In the genomic region with DNA sequence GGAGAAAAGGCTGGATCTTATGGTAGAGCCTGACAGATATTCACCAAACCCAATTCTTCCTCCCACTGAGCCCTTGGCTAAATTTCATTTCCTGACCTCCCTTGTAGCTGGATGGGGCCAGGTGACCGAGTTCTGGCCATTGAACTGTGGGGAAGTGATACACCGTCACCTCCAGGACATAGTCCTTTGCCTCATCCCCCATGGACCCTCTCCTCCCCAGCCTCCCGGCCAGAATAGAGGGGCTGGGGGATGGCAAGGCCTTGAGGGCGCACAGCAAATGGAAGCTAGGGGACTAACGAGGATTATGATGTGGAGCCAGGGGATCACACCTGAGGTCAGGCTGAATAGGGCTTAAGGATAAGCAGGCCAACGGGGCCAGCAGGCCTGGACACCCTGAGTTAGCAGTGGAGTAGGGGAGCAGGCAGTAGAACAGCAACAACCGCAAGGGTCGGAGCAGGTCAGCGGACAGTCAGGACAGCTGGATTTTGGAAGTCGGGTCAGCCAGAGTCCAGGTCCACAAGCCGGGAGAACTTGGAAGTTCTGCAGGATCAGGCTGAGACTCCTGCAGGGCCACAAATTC, we compare ENCODE assay signal across 20 cellular contexts.
"Had no signal": no experiment of that assay in that cellular context is flagged by ENCODE, and none has a peak within 500 bp of the region (broad histone marks: within the 10 kb centered on the region; RNA-seq: fewer than 3 reads in every experiment).

No MANE protein-coding gene starts in this region.

- H3K27ac ChIP-seq: ascending aorta, breast epithelium, epithelial cell of prostate, prostate gland, skin epidermis had no signal

- H3K4me3 ChIP-seq: ascending aorta, breast epithelium, prostate gland, skin epidermis had no signal

- H3K4me1 Mint-ChIP-seq: nephron had no signal

- H3K27me3 Mint-ChIP-seq: memory B cell had no signal

- H3K4me1 ChIP-seq: ascending aorta, breast epithelium had no signal

- H3K36me3 Mint-ChIP-seq: memory B cell had no signal

- H3K4me3 Mint-ChIP-seq: activated T-helper 1 cell treated with anti-CD3 and anti-CD28 coated beads, Interleukin-12 subunit alpha, Interleukin-12 subunit beta, Interleukin-2, Interleukin-4 antibody, amounts not matched to agents 30 ng/mL and 10 ng/mL and 1 ng/mL, durations not matched to agents 14 hours and 24 hours and 36 hours; memory B cell; nephron had no signal

- H3K27ac Mint-ChIP-seq: memory B cell, nephron had no signal

- H3K27me3 ChIP-seq: ascending aorta, breast epithelium had no signal

- H3K9me3 Mint-ChIP-seq: activated T-helper 1 cell treated with anti-CD3 and anti-CD28 coated beads, Interleukin-12 subunit alpha, Interleukin-12 subunit beta, Interleukin-2, Interleukin-4 antibody, amounts not matched to agents 30 ng/mL and 10 ng/mL and 1 ng/mL, durations not matched to agents 14 hours and 24 hours and 36 hours; effector memory CD8-positive, alpha-beta T cell; memory B cell; nephron had no signal

- ATAC-seq: effector memory CD8-positive, alpha-beta T cell had no signal

- DNase-seq: activated CD4-positive, CD25-positive, alpha-beta regulatory T cell treated with anti-CD3 and anti-CD28 coated beads, Interleukin-2, amount 50 U/mL, for 72 hours; activated CD8-positive, alpha-beta memory T cell treated with anti-CD3 and anti-CD28 coated beads, Interleukin-2, amount 50 U/mL, for 4 hours; activated naive CD4-positive, alpha-beta T cell; dermis blood vessel endothelial cell; effector memory CD8-positive, alpha-beta T cell; foreskin melanocyte; kidney glomerular epithelial cell; left ventricle myocardium superior; right cardiac atrium; stimulated activated CD4-positive, alpha-beta T cell treated with anti-CD3 and anti-CD28 coated beads, Interleukin-15, amount 100 ng/mL, for 24 hours; stimulated activated CD4-positive, alpha-beta T cell treated with anti-CD3 and anti-CD28 coated beads, Interleukin-4, amount 100 ng/mL, for 1 hour; T1000 had no signal

- H3K9me3 ChIP-seq: ascending aorta, breast epithelium, prostate gland had no signal

- H3K36me3 ChIP-seq: ascending aorta, breast epithelium, prostate gland had no signal
